ENCODE assay signal across 9 cellular contexts in the genomic region with DNA sequence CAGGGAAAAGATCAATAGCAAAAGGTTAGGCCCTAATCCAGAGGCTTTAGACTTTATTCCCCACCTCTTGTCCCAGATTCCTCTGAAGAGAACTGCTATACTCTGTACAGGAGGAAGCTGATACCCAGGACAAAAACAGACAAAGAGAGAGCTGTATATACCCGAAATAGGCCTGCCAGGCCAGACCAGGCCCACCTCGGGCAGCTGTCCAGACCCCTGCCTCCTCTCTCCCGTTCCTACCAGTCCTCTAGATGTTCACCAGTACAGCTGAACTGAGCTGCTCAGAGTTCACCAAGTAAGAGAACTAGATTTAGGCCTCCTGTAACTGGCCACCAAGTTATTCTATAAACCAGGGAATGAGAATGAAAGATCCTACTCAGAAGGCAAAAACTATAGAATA. TPM values are rescaled to one million over a fixed set of nuclear protein-coding genes. Genes with fewer than 3 reads are reported as not detected.
DNase-seq lines count a peak whose midpoint lies in the region; ATAC-seq and TF ChIP-seq lines count a peak whose summit lies in the region.
"Had no signal": no experiment of that assay in that cellular context is flagged by ENCODE, and none has a peak within 500 bp of the region (broad histone marks: within the 10 kb centered on the region; RNA-seq: fewer than 3 reads in every experiment).

No MANE protein-coding gene starts in this region.

- H3K27me3 Mint-ChIP-seq in GM23338 (ENCODE audit: insufficient read depth, low read depth, poor library complexity) (peaks cover 11% of the 10 kb centered on the region), WTC11 (ENCODE audit: low read depth) (no peaks in the 10 kb centered on the region)
- no peaks in the 10 kb centered on the region for H3K27me3 Mint-ChIP-seq in stimulated activated memory B cell treated with anti-CD40 and anti-IgM and Interleukin-4, amounts not matched to agents 10 μg/mL and 1 μg/mL and 100 μg/mL, for 72 hours

- H3K4me3 Mint-ChIP-seq in GM23338 (peak overlapping the region; percentile 8; the same call in 1 of the 3 replicates), WTC11 (no peak overlapping the region)
- H3K4me3 Mint-ChIP-seq in stimulated activated memory B cell treated with anti-CD40 and anti-IgM and Interleukin-4, amounts not matched to agents 10 μg/mL and 1 μg/mL and 100 μg/mL, for 72 hours, result no peak overlapping the region

- POLR2A ChIA-PET in WTC11 (lab: Charles Lee), result no interaction called here

- 0 out of 2 replicates have a peak overlapping the region, but pooled peaks have one; percentile 32 for H3K27ac ChIP-seq in GM23338 (ENCODE audit: low read depth)
- H3K27ac ChIP-seq: ovary had no signal

- peaks cover 52% of the 10 kb centered on the region for H3K36me3 ChIP-seq in GM23338 (ENCODE audit: insufficient read depth)
- H3K36me3 ChIP-seq: ovary had no signal

- H3K9me3 Mint-ChIP-seq in GM23338 (no peaks in the 10 kb centered on the region; the same call in 2 of the 3 replicates), WTC11 (no peaks in the 10 kb centered on the region)
- no peaks in the 10 kb centered on the region for H3K9me3 Mint-ChIP-seq in stimulated activated memory B cell treated with anti-CD40 and anti-IgM and Interleukin-4, amounts not matched to agents 10 μg/mL and 1 μg/mL and 100 μg/mL, for 72 hours

- H3K27ac Mint-ChIP-seq in GM23338, result no peak overlapping the region
- H3K27ac Mint-ChIP-seq in WTC11, result 0 out of 2 replicates have a peak overlapping the region, but pooled peaks have one; percentile 17
- H3K27ac Mint-ChIP-seq in stimulated activated memory B cell treated with anti-CD40 and anti-IgM and Interleukin-4, amounts not matched to agents 10 μg/mL and 1 μg/mL and 100 μg/mL, for 72 hours, result peak overlapping the region; percentile 86

- TF ChIP-seq CTCF in GM23338 (conservative IDR thresholded peaks at IDR 0.05; ENCODE audit: low read depth in 2 of 2), result no peak
- TF ChIP-seq CTCF in WTC11 (IDR thresholded peaks at IDR 0.05), result no peak
- no peak for TF ChIP-seq CTCF in foreskin fibroblast (IDR thresholded peaks at IDR 0.05; ENCODE audit: low read depth, low read length)

- peaks cover 84% of the 10 kb centered on the region for H3K36me3 Mint-ChIP-seq in GM23338 (ENCODE audit: low read depth)
- peaks cover 78% of the 10 kb centered on the region for H3K36me3 Mint-ChIP-seq in WTC11
- peaks cover 73% of the 10 kb centered on the region for H3K36me3 Mint-ChIP-seq in stimulated activated memory B cell treated with anti-CD40 and anti-IgM and Interleukin-4, amounts not matched to agents 10 μg/mL and 1 μg/mL and 100 μg/mL, for 72 hours

- H3K9me2 ChIP-seq in GM23338 (ENCODE audit: insufficient read depth), result no peaks in the 10 kb centered on the region

- no peak overlapping the region for H3K4me2 ChIP-seq in GM23338

- peaks cover 33% of the 10 kb centered on the region for H4K20me1 ChIP-seq in GM23338 (replicated peaks; ENCODE audit: insufficient read depth)

- H3K4me1 Mint-ChIP-seq in GM23338 (peaks cover 28% of the 10 kb centered on the region), WTC11 (peaks cover 27% of the 10 kb centered on the region)
- H3K4me1 Mint-ChIP-seq in stimulated activated memory B cell treated with anti-CD40 and anti-IgM and Interleukin-4, amounts not matched to agents 10 μg/mL and 1 μg/mL and 100 μg/mL, for 72 hours, result peaks cover 42% of the 10 kb centered on the region

- peaks cover 53% of the 10 kb centered on the region for H3K79me2 ChIP-seq in GM23338 (replicated peaks; ENCODE audit: insufficient read depth)

- peaks cover 25% of the 10 kb centered on the region for H3K4me1 ChIP-seq in GM23338 (ENCODE audit: insufficient read depth)

- DNase-seq in GM23338 (ENCODE audit: low spot score) (no peak), WTC11 (ENCODE audit: low spot score) (no peak), foreskin fibroblast (no peak), COR-L47 (lab: John Stamatoyannopoulos, UW) (no peak)
- DNase-seq: activated CD4-positive, alpha-beta T cell treated with anti-CD3 and anti-CD28 coated beads, Interleukin-2, amount 50 U/mL, for 4 hours had no signal

- H3K4me3 ChIP-seq in GM23338 (no peak overlapping the region), foreskin fibroblast (ENCODE audit: low read depth in 1 of 2, low read length in 2 of 2) (peak overlapping the region; percentile 27 to 93)
- H3K4me3 ChIP-seq: ovary had no signal

- no peaks in the 10 kb centered on the region for H3K27me3 ChIP-seq in GM23338 (ENCODE audit: insufficient read depth)
- H3K27me3 ChIP-seq: ovary had no signal

- CTCF ChIA-PET in WTC11 (lab: Charles Lee), result interaction anchor here (1.2 to 1.7 kb wide), 3 partner anchors 15 to 86 kb away, joined by 4 to 5 read pairs (median 4); partner anchors contain the start of gene ZNF384

- H2AFZ ChIP-seq in GM23338, result no peak overlapping the region

- H3F3A ChIP-seq in GM23338 (replicated peaks; ENCODE audit: low read depth), result 0 out of 2 replicates have a peak, but pooled peaks cover 11% of the 10 kb centered on the region

- ATAC-seq in GM23338, result no peak
- ATAC-seq in WTC11, result no peak
- ATAC-seq in stimulated activated memory B cell treated with anti-CD40 and anti-IgM and Interleukin-4, amounts not matched to agents 10 μg/mL and 1 μg/mL and 100 μg/mL, for 72 hours, result no peak
- no peak for ATAC-seq in GM18870 (IDR thresholded peaks at IDR 0.05; ENCODE audit: unreplicated experiment)
- ATAC-seq in HG03378 (IDR thresholded peaks at IDR 0.05; ENCODE audit: unreplicated experiment), result no peak

TF ChIP-seq in GM23338, 12 proteins besides CTCF, POLR2A, EP300 and RAD21 (continues in another document):
- no peak for TF ChIP-seq NANOG (IDR thresholded peaks at IDR 0.05; ENCODE audit: borderline replicate concordance)
- no peak for TF ChIP-seq POLR2AphosphoS5 (IDR thresholded peaks at IDR 0.05; ENCODE audit: low read depth)

TF ChIP-seq in WTC11, 78 proteins besides CTCF, POLR2A, EP300 and RAD21:
- TF ChIP-seq ZNF423 (CRISPR knock-in tag; IDR thresholded peaks at IDR 0.05), result no peak
- no peak for TF ChIP-seq ZNF263 (CRISPR knock-in tag; IDR thresholded peaks at IDR 0.05; ENCODE audit: low read depth)
- TF ChIP-seq, protein P1, sequence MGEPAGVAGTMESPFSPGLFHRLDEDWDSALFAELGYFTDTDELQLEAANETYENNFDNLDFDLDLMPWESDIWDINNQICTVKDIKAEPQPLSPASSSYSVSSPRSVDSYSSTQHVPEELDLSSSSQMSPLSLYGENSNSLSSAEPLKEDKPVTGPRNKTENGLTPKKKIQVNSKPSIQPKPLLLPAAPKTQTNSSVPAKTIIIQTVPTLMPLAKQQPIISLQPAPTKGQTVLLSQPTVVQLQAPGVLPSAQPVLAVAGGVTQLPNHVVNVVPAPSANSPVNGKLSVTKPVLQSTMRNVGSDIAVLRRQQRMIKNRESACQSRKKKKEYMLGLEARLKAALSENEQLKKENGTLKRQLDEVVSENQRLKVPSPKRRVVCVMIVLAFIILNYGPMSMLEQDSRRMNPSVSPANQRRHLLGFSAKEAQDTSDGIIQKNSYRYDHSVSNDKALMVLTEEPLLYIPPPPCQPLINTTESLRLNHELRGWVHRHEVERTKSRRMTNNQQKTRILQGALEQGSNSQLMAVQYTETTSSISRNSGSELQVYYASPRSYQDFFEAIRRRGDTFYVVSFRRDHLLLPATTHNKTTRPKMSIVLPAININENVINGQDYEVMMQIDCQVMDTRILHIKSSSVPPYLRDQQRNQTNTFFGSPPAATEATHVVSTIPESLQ (CRISPR knock-in tag; IDR thresholded peaks at IDR 0.05), result no peak
- TF ChIP-seq ZBTB21 (CRISPR knock-in tag; IDR thresholded peaks at IDR 0.05; ENCODE audit: borderline replicate concordance), result no peak
- no peak for TF ChIP-seq FOXP1 (CRISPR knock-in tag; IDR thresholded peaks at IDR 0.05; ENCODE audit: borderline replicate concordance)

RNA-seq across cellular contexts. Expression of gene CHD4, which starts 4.7 kb away (rescaled TPM):
- 301 and 351 TPM in 2 replicates for total RNA-seq in GM23338 (2014; rRNA removed; shearing (Covaris generic))
- polyA plus RNA-seq in GM23338 (2016; fragmentation: Nextera tagmentation; extraction: Ambion mirVana), result 317 and 370 TPM in 2 replicates
- total RNA-seq in WTC11 (2021), result 333 to 354 TPM (median 334 TPM) in 3 replicates

RNA-seq across cellular contexts. Expression of gene LPAR5, which starts 33.2 kb away (rescaled TPM):
- total RNA-seq in GM23338 (2014; rRNA removed; shearing (Covaris generic)), result 0.38 and 0.89 TPM in 2 replicates
- polyA plus RNA-seq in GM23338 (2016; fragmentation: Nextera tagmentation; extraction: Ambion mirVana), result 0.32 and 0.38 TPM in 2 replicates
- 0.20 to 0.57 TPM (median 0.48 TPM) in 3 replicates for total RNA-seq in WTC11 (2021)

RNA-seq across cellular contexts. Expression of gene NOP2, which starts 34.4 kb away (rescaled TPM):
- total RNA-seq in GM23338 (2014; rRNA removed; shearing (Covaris generic)), result 67.2 and 67.9 TPM in 2 replicates
- polyA plus RNA-seq in GM23338 (2016; fragmentation: Nextera tagmentation; extraction: Ambion mirVana), result 63.3 and 63.4 TPM in 2 replicates
- total RNA-seq in WTC11 (2021), result 68.4 to 79.4 TPM (median 72.4 TPM) in 3 replicates

RNA-seq across cellular contexts. Expression of gene ACRBP, which starts 44.7 kb away (rescaled TPM):
- total RNA-seq in GM23338 (2014; rRNA removed; shearing (Covaris generic)), result 2.2 TPM in 1 of 2 replicates, not detected in the other
- polyA plus RNA-seq in GM23338 (2016; fragmentation: Nextera tagmentation; extraction: Ambion mirVana), result 0.70 TPM in 1 of 2 replicates, not detected in the other
- 2.1 to 4.2 TPM (median 3.2 TPM) in 3 replicates for total RNA-seq in WTC11 (2021)

RNA-seq across cellular contexts. Expression of gene IFFO1, which starts 46.7 kb away (rescaled TPM):
- 8.8 and 12.9 TPM in 2 replicates for total RNA-seq in GM23338 (2014; rRNA removed; shearing (Covaris generic))
- polyA plus RNA-seq in GM23338 (2016; fragmentation: Nextera tagmentation; extraction: Ambion mirVana), result 8.9 and 11.2 TPM in 2 replicates
- total RNA-seq in WTC11 (2021), result 14.1 to 15.4 TPM (median 14.5 TPM) in 3 replicates
